Comparison of ENCODE assay signal across 13 cellular contexts in the genomic region with DNA sequence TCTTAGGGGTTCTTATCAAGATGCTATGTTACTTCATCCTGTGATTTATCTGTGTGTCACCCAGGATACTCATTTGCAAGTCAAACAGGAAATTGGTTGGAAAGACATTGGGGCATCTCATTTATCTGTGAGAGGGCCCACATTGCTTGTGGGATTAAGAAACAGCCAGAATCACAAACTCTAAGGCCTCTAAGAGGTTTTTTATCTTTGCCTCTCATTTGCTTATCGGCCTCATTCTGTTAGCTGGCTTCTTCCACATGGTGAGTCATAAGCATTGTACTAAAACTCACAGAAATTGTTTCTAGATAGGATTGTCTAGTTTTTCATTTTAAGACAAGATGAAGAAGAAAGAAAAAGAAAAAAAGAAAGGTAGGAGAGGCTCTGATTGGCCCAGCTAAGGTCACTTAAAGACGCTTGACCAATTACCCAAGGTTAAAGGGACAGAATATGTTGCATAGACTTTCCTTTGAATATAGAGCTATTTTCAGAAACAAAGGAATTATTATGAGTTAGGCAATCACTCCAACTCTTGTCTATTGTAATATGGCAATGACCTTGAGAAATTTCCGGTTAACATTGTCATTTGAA.
A peak's percentile ranks its signal among the peaks of the same experiment; 100 is the strongest.
DNase-seq lines count a peak whose midpoint lies in the region; ATAC-seq and TF ChIP-seq lines count a peak whose summit lies in the region.
"Had no signal": no experiment of that assay in that cellular context is flagged by ENCODE, and none has a peak within 500 bp of the region (broad histone marks: within the 10 kb centered on the region; RNA-seq: fewer than 3 reads in every experiment).

No MANE protein-coding gene starts in this region.

- H3K4me3 Mint-ChIP-seq in type B pancreatic cell: no peak overlapping the region
- H3K4me3 Mint-ChIP-seq: activated CD4-positive, alpha-beta T cell treated with anti-CD3 and anti-CD28 coated beads for 36 hours had no signal

- peaks cover 13% of the 10 kb centered on the region for H3K4me1 Mint-ChIP-seq in type B pancreatic cell (ENCODE audit: unreplicated experiment)
- H3K4me1 Mint-ChIP-seq: activated CD4-positive, alpha-beta T cell treated with anti-CD3 and anti-CD28 coated beads for 36 hours had no signal

- no peaks in the 10 kb centered on the region for H3K9me3 Mint-ChIP-seq in type B pancreatic cell

- TF ChIP-seq CTCF in type B pancreatic cell (conservative IDR thresholded peaks at IDR 0.05): no peak

- peaks cover 6% of the 10 kb centered on the region for H3K36me3 Mint-ChIP-seq in type B pancreatic cell

- H3K27me3 Mint-ChIP-seq in type B pancreatic cell: no peaks in the 10 kb centered on the region
- H3K27me3 Mint-ChIP-seq: activated CD4-positive, alpha-beta T cell treated with anti-CD3 and anti-CD28 coated beads for 36 hours had no signal

- H3K27ac Mint-ChIP-seq in type B pancreatic cell: peak overlapping the region; percentile 54
- H3K27ac Mint-ChIP-seq: activated CD4-positive, alpha-beta T cell treated with anti-CD3 and anti-CD28 coated beads for 36 hours had no signal

- ATAC-seq in SK-N-SH treated with all-trans-retinoic acid at 6 μM for 48 hours (no peak), HG03280 (IDR thresholded peaks at IDR 0.05; ENCODE audit: unreplicated experiment) (no peak)
- ATAC-seq: activated CD4-positive, alpha-beta T cell treated with anti-CD3 and anti-CD28 coated beads for 36 hours had no signal

- DNase-seq in NOMO-1 treated with DMSO at 0.1 percent for 48 hours (lab: John Stamatoyannopoulos, UW; ENCODE audit: unreplicated experiment) (peak; percentile 47), NOMO-1 treated with dmso at 0.1 percent for 144 hours (lab: John Stamatoyannopoulos, UW; ENCODE audit: unreplicated experiment) (no peak), glomerular visceral epithelial cell (ENCODE audit: extremely low spot score) (peak; percentile 42), type B pancreatic cell (ENCODE audit: extremely low spot score, unreplicated experiment) (no peak), cerebellar nuclear complex (lab: John Stamatoyannopoulos, UW) (no peak), DMS153 treated with DMSO at 0.1 percent for 48 hours (lab: John Stamatoyannopoulos, UW; ENCODE audit: unreplicated experiment) (no peak)
- DNase-seq: activated CD4-positive, alpha-beta T cell treated with anti-CD3 and anti-CD28 coated beads for 36 hours; activated naive CD4-positive, alpha-beta T cell treated with Interleukin-2 at 50 U/mL for 16 hours; H7; NCI-H2029 treated with DMSO at 0.1 percent for 48 hours; RPMI8226 had no signal

TF ChIP-seq in SK-N-SH treated with all-trans-retinoic acid at 6 μM for 48 hours, 23 proteins besides CTCF, POLR2A, EP300 and RAD21:
- peak; percentile 52; the same call in 1 of the 2 replicates for TF ChIP-seq ISL1 (CRISPR knock-in tag; IDR thresholded peaks at IDR 0.05)
- TF ChIP-seq CSDC2 (CRISPR knock-in tag; IDR thresholded peaks at IDR 0.05): no peak

Comparison
In these comparisons a context has a peak if more than half of its experiments do, and no peak if none do; other contexts are left out.
1. DNase-seq: peak in NOMO-1 treated with DMSO at 0.1 percent for 48 hours (single experiment) and glomerular visceral epithelial cell (single experiment); none in NOMO-1 treated with dmso at 0.1 percent for 144 hours (single experiment), type B pancreatic cell (single experiment), cerebellar nuclear complex (0 of 2) and DMS153 treated with DMSO at 0.1 percent for 48 hours (single experiment).